ENCODE assay signal across 23 cellular contexts in genomic region chr16:31225193-31225592, GRCh38. TPM values are rescaled to one million over a fixed set of nuclear protein-coding genes. Genes with fewer than 3 reads are reported as not detected.
DNase-seq lines count a peak whose midpoint lies in the region; ATAC-seq and TF ChIP-seq lines count a peak whose summit lies in the region.
"Had no signal": no experiment of that assay in that cellular context is flagged by ENCODE, and none has a peak within 500 bp of the region (broad histone marks: within the 10 kb centered on the region; RNA-seq: fewer than 3 reads in every experiment).

No MANE protein-coding gene starts in this region.

- POLR2A ChIA-PET in GM10248 (lab: Yijun Ruan, JAX), result no interaction called here

- H3K4me1 Mint-ChIP-seq in T-helper 17 cell, result no peaks in the 10 kb centered on the region
- H3K4me1 Mint-ChIP-seq: CD8-positive, alpha-beta memory T cell had no signal

- TF ChIP-seq CTCF in GM10248 (IDR thresholded peaks at IDR 0.05; ENCODE audit: control extremely low read depth, extremely low read depth, low read depth, missing control alignments), result no peak
- TF ChIP-seq CTCF in osteoblast (IDR thresholded peaks at IDR 0.05; ENCODE audit: extremely low read depth, low read depth, low read length), result no peak

- no peak overlapping the region for H3K4me3 Mint-ChIP-seq in T-helper 17 cell
- H3K4me3 Mint-ChIP-seq: CD14-positive monocyte; CD4-positive, alpha-beta T cell; CD8-positive, alpha-beta memory T cell had no signal

- H3K4me3 ChIP-seq in H7 (ENCODE audit: insufficient read depth, low read depth, low read length) (no peak overlapping the region), osteoblast (ENCODE audit: insufficient read depth, low read length) (no peak overlapping the region)
- H3K4me3 ChIP-seq: A549; BLaER1 treated with 17β-estradiol and CSF1 and Interleukin-3, amounts not matched to agents 10 nM and 100 nM; GM12878; GM23248; HAP-1 had no signal

- no peak for ATAC-seq in T-helper 17 cell
- ATAC-seq: A549, GM12878 had no signal

- H3K36me3 ChIP-seq in H7 (replicated peaks; ENCODE audit: control insufficient read depth, insufficient read depth, low read length), result no peaks in the 10 kb centered on the region
- H3K36me3 ChIP-seq in osteoblast (ENCODE audit: insufficient read depth, low read length), result no peaks in the 10 kb centered on the region
- H3K36me3 ChIP-seq: BE2C; BLaER1 treated with 17β-estradiol and CSF1 and Interleukin-3, amounts not matched to agents 10 nM and 100 nM; HAP-1 had no signal

- H4K20me1 ChIP-seq in osteoblast (ENCODE audit: insufficient read depth, low read length), result no peaks in the 10 kb centered on the region
- H4K20me1 ChIP-seq: BLaER1 treated with 17β-estradiol and CSF1 and Interleukin-3, amounts not matched to agents 10 nM and 100 nM had no signal

- CTCF ChIA-PET in GM10248 (lab: Yijun Ruan, JAX), result no interaction called here

- no peak overlapping the region for H3K27ac ChIP-seq in osteoblast (ENCODE audit: low read depth, low read length)
- H3K27ac ChIP-seq: A549; BLaER1 treated with 17β-estradiol and CSF1 and Interleukin-3, amounts not matched to agents 10 nM and 100 nM; GM23248 had no signal

- peak; percentile 10 for DNase-seq in GM10248 (ENCODE audit: extremely low spot score)
- DNase-seq in H7, result peak; percentile 47
- DNase-seq in T-helper 17 cell, result no peak
- DNase-seq in osteoblast (ENCODE audit: insufficient read length, low spot score, missing footprints), result peak; percentile 50
- no peak for DNase-seq in ureter (ENCODE audit: low spot score)
- DNase-seq in NCI-H146 treated with DMSO at 0.1 percent for 48 hours (lab: John Stamatoyannopoulos, UW; ENCODE audit: unreplicated experiment), result no peak
- DNase-seq in NCI-H2029 (lab: John Stamatoyannopoulos, UW), result no peak
- DNase-seq: 8988T; ACHN; AML-193; BE2C; CD4-positive, alpha-beta T cell; CD8-positive, alpha-beta memory T cell; DMS 273 treated with DMSO at 0.1 percent for 48 hours; DMS79; EL; GDM1; GM23248 had no signal

- no peaks in the 10 kb centered on the region for H3K9me3 ChIP-seq in T-helper 17 cell (ENCODE audit: control insufficient read depth, low read length, poor library complexity, severe bottlenecking)
- no peaks in the 10 kb centered on the region for H3K9me3 ChIP-seq in osteoblast (ENCODE audit: low read depth, low read length)
- H3K9me3 ChIP-seq: A549; BE2C; BLaER1 treated with 17β-estradiol and CSF1 and Interleukin-3, amounts not matched to agents 10 nM and 100 nM; HAP-1 had no signal

- peaks cover 10% of the 10 kb centered on the region for H3K27me3 Mint-ChIP-seq in T-helper 17 cell

- H2AFZ ChIP-seq in osteoblast (ENCODE audit: low read length), result no peak overlapping the region
- H2AFZ ChIP-seq: GM23248 had no signal

- no peak overlapping the region for H3K4me2 ChIP-seq in osteoblast (ENCODE audit: insufficient read depth, low read length)
- H3K4me2 ChIP-seq: A549; BLaER1 treated with 17β-estradiol and CSF1 and Interleukin-3, amounts not matched to agents 10 nM and 100 nM had no signal

- H3K27ac Mint-ChIP-seq in T-helper 17 cell, result peak overlapping the region; percentile 19
- H3K27ac Mint-ChIP-seq: CD14-positive monocyte; CD4-positive, alpha-beta T cell had no signal

- H3K79me2 ChIP-seq in osteoblast (ENCODE audit: insufficient read depth, low read length), result no peaks in the 10 kb centered on the region

- H3K4me1 ChIP-seq in osteoblast (ENCODE audit: insufficient read depth, low read length), result no peaks in the 10 kb centered on the region
- H3K4me1 ChIP-seq: A549, BE2C, HAP-1 had no signal

- H3K27me3 ChIP-seq in H7 (ENCODE audit: control insufficient read depth, insufficient read depth, low read length) (no peaks in the 10 kb centered on the region; the same call in none of the 2 replicates), osteoblast (ENCODE audit: insufficient read depth, low read length) (peaks cover 5% of the 10 kb centered on the region)

- H3K36me3 Mint-ChIP-seq in T-helper 17 cell (ENCODE audit: low read depth), result peaks cover 9% of the 10 kb centered on the region
- H3K36me3 Mint-ChIP-seq: CD8-positive, alpha-beta memory T cell had no signal

RNA-seq across cellular contexts. Expression of gene PYDC1, which starts 8.3 kb away (rescaled TPM):
- total RNA-seq in H7 (2014; rRNA removed; shearing (Covaris generic)), result not detected in 2 replicates
- not detected for total RNA-seq in T-helper 17 cell
- not detected in 2 replicates for total RNA-seq in osteoblast
- total RNA-seq in ureter, result not detected
- total RNA-seq: CD4-positive, alpha-beta T cell; CD8-positive, alpha-beta memory T cell; GM12878; GM23248 had no signal

RNA-seq across cellular contexts. Expression of gene TRIM72, which starts 11.3 kb away (rescaled TPM):
- total RNA-seq in H7 (2014; rRNA removed; shearing (Covaris generic)), result 0.03 and 0.44 TPM in 2 replicates
- under 1 TPM; 0.08 to 0.17 TPM for total RNA-seq in T-helper 17 cell
- total RNA-seq in osteoblast, result not detected in 2 replicates
- not detected for total RNA-seq in ureter
- total RNA-seq: CD8-positive, alpha-beta memory T cell; GM23248 had no signal

RNA-seq across cellular contexts. Expression of gene PYCARD, which starts 22.6 kb away (rescaled TPM):
- total RNA-seq in H7 (2014; rRNA removed; shearing (Covaris generic)), result 32.2 and 35.2 TPM in 2 replicates
- 10 to 100 TPM; 17.9 to 22.1 TPM for total RNA-seq in T-helper 17 cell
- 53.9 and 61.5 TPM in 2 replicates for total RNA-seq in osteoblast
- 39.6 TPM for total RNA-seq in ureter

RNA-seq across cellular contexts. Expression of gene ITGAM, which starts 34.6 kb away (rescaled TPM):
- total RNA-seq in H7 (2014; rRNA removed; shearing (Covaris generic)), result 0.04 TPM in 1 of 2 replicates, not detected in the other
- total RNA-seq in T-helper 17 cell (10 to 100 TPM in 1 of 2 donors, 1 to 10 TPM in 1; 7.3 to 12.5 TPM), osteoblast (0.36 TPM in 1 of 2 replicates, not detected in the other), ureter (4.4 TPM)
- total RNA-seq: GM23248 had no signal

RNA-seq across cellular contexts. Expression of gene FUS, which starts 45.3 kb away (rescaled TPM):
- total RNA-seq in H7 (2014; rRNA removed; shearing (Covaris generic)), result 35.3 and 39.8 TPM in 2 replicates
- total RNA-seq in T-helper 17 cell (100 to 1,000 TPM; 910 to 947 TPM), osteoblast (24.2 and 30.4 TPM in 2 replicates), ureter (390 TPM)

Comparison
In these comparisons a context has a peak if more than half of its experiments do, and no peak if none do; other contexts are left out.
1. DNase-seq: peak in GM10248 (single experiment), H7 (single experiment) and osteoblast (single experiment); none in T-helper 17 cell (0 of 3), ureter (single experiment), NCI-H146 treated with DMSO at 0.1 percent for 48 hours (single experiment) and NCI-H2029 (single experiment).